ENCODE assay signal across 8 cellular contexts in genomic region chr2:174486614-174487535, GRCh38.
A peak's percentile ranks its signal among the peaks of the same experiment; 100 is the strongest.
DNase-seq lines count a peak whose midpoint lies in the region; TF ChIP-seq lines count a peak whose summit lies in the region.

Gene GPR155 (minus strand): TSS chr2:174487029. CDS start chr2:174481956, 5,073 bp downstream.

- H3K9me2 ChIP-seq in MM.1S (replicated peaks; ENCODE audit: insufficient read depth, low read length) = no peaks in the 10 kb centered on the region

- DNase-seq in GDM1 (lab: John Stamatoyannopoulos, UW) = peak; percentile 94
- DNase-seq in HCEC 1CT = peak; percentile 98
- DNase-seq in MM.1S = peak; percentile 99
- DNase-seq in SIG-M5 treated with dmso at 0.1 percent for 504 hours (lab: John Stamatoyannopoulos, UW; ENCODE audit: unreplicated experiment) = peak; percentile 94
- DNase-seq in activated gamma-delta T cell treated with anti-CD3 and anti-CD28 coated beads, Interleukin-2, amount 50 U/mL, for 16 hours (ENCODE audit: low read depth) = peak; percentile 92
- DNase-seq in foreskin melanocyte = peak; percentile 85
- peak; percentile 98 for DNase-seq in stromal cell of bone marrow (ENCODE audit: low read depth)

- no peaks in the 10 kb centered on the region for H3K79me2 ChIP-seq in MM.1S (ENCODE audit: low read length)

- H3K27me3 ChIP-seq in MM.1S (replicated peaks; ENCODE audit: insufficient read depth, low read length) (no peaks in the 10 kb centered on the region), neuron (ENCODE audit: insufficient read depth, low read length) (no peaks in the 10 kb centered on the region)

- H3K9ac ChIP-seq in MM.1S (ENCODE audit: low read length) = peak within 1 kb of the TSS; percentile 66; the same call in 1 of the 2 replicates

- H2AFZ ChIP-seq in MM.1S (ENCODE audit: low read length) = peak within 1 kb of the TSS; percentile 92
- H2AFZ ChIP-seq in neuron (ENCODE audit: low read depth, low read length) = peak within 1 kb of the TSS; percentile 93

- peak; percentile 19; the same call in 1 of the 2 replicates for TF ChIP-seq CTCF in MM.1S (IDR thresholded peaks at IDR 0.05; ENCODE audit: low read length)

- H3K4me1 ChIP-seq in MM.1S (ENCODE audit: low read length) (peaks cover 11% of the 10 kb centered on the region), neuron (ENCODE audit: insufficient read depth, low read length) (peaks cover 6% of the 10 kb centered on the region)

- H3K9me3 ChIP-seq in MM.1S (replicated peaks; ENCODE audit: insufficient read depth, low read length) (no peaks in the 10 kb centered on the region), neuron (ENCODE audit: low read length) (no peaks in the 10 kb centered on the region)

- peak within 1 kb of the TSS; percentile 94 for H3K4me2 ChIP-seq in MM.1S (ENCODE audit: low read depth, low read length)

- H3K4me3 ChIP-seq in MM.1S (ENCODE audit: low read length) (peak within 1 kb of the TSS; percentile 95), neuron (ENCODE audit: low read length) (peak within 1 kb of the TSS; percentile 96)

- H3K36me3 ChIP-seq in MM.1S (replicated peaks; ENCODE audit: insufficient read depth, low read length) = no peaks in the 10 kb centered on the region
- H3K36me3 ChIP-seq in neuron (ENCODE audit: insufficient read depth, low read length) = no peaks in the 10 kb centered on the region

- peaks cover 26% of the 10 kb centered on the region for H3F3A ChIP-seq in MM.1S (ENCODE audit: insufficient read depth, low read length)

- peak within 1 kb of the TSS; percentile 65; the same call in 1 of the 2 replicates for H3K27ac ChIP-seq in MM.1S (ENCODE audit: low read length)

- H4K20me1 ChIP-seq in MM.1S (ENCODE audit: insufficient read depth, low read length) = no peaks in the 10 kb centered on the region

Comparison
In these comparisons a context has a peak if more than half of its experiments do, and no peak if none do; other contexts are left out.
1. Peak in every context shown above with its lines: DNase-seq, H3K4me3 ChIP-seq and H3K27ac ChIP-seq.